9 cellular contexts compared by ENCODE assay signal in the genomic region with DNA sequence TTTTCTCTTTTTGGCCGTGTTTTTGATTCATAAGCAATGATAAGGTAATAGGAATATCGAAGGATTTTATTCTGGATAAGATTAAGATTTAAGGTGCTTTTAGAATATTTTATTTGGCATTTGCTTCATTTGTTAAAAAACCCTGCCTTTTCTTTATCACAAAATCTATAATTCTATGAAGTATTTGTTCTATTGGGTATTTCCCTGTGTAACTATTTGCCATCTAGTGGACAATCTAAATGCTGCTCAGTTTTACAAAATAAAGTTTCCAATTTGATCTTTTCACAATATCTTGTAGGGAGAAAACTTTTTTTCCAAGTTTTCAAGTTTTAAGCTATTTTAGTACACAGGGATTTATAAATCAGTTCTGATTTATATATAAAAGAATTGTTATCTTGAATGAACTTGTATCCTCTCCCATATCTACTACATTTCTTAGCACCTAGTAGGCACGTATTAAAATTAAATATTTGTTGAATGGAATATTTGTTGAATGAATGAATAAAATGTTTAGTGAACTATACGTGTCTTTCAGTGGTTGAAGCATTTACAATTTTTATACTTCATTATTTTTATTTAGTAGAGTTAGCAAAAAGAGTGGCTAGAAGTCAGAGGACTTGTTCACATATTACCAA. TPM values are rescaled to one million over a fixed set of nuclear protein-coding genes. Genes with fewer than 3 reads are reported as not detected.
A peak's percentile ranks its signal among the peaks of the same experiment; 100 is the strongest.
DNase-seq lines count a peak whose midpoint lies in the region; ATAC-seq and TF ChIP-seq lines count a peak whose summit lies in the region.
"Had no signal": no experiment of that assay in that cellular context is flagged by ENCODE, and none has a peak within 500 bp of the region (broad histone marks: within the 10 kb centered on the region; RNA-seq: fewer than 3 reads in every experiment).

No MANE protein-coding gene starts in this region.

- DNase-seq in chondrocyte (ENCODE audit: low spot score) (no peak), progenitor cell of endocrine pancreas (ENCODE audit: low spot score, unreplicated experiment) (no peak), hypothalamus (lab: John Stamatoyannopoulos, UW) (no peak), kidney tubule cell (ENCODE audit: low spot score) (no peak)
- DNase-seq: NCI-H226 had no signal

- no peak overlapping the region for H3K27ac ChIP-seq in OCI-LY1 (ENCODE audit: low read depth, low read length, poor library complexity, severe bottlenecking)
- H3K27ac ChIP-seq: SJSA1 had no signal

- no peak overlapping the region for H3K4me3 ChIP-seq in OCI-LY1 (ENCODE audit: low read depth, low read length, poor library complexity, severe bottlenecking)
- H3K4me3 ChIP-seq: SJSA1 had no signal

- no peak overlapping the region for H3K9ac ChIP-seq in OCI-LY1 (ENCODE audit: low read length)

- H3K9me3 Mint-ChIP-seq in chondrocyte (ENCODE audit: low read depth): no peaks in the 10 kb centered on the region
- H3K9me3 Mint-ChIP-seq in progenitor cell of endocrine pancreas (ENCODE audit: low read depth): no peaks in the 10 kb centered on the region

- H3K27ac Mint-ChIP-seq in chondrocyte (ENCODE audit: unreplicated experiment) (no peak overlapping the region), progenitor cell of endocrine pancreas (no peak overlapping the region)

- no peaks in the 10 kb centered on the region for H3K36me3 Mint-ChIP-seq in chondrocyte (ENCODE audit: low read depth)
- no peaks in the 10 kb centered on the region for H3K36me3 Mint-ChIP-seq in progenitor cell of endocrine pancreas (ENCODE audit: insufficient read depth)

- H3K27me3 Mint-ChIP-seq in chondrocyte (ENCODE audit: low read depth) (peaks cover 12% of the 10 kb centered on the region), progenitor cell of endocrine pancreas (no peaks in the 10 kb centered on the region)

- TF ChIP-seq CTCF in GM12872 (IDR thresholded peaks at IDR 0.05; ENCODE audit: insufficient read depth, low read depth, low read length): peak; percentile 17; the same call in 1 of the 3 replicates
- TF ChIP-seq CTCF in OCI-LY1 (IDR thresholded peaks at IDR 0.05; ENCODE audit: low read length): peak; percentile 59
- TF ChIP-seq CTCF in chondrocyte (IDR thresholded peaks at IDR 0.05): peak; percentile 75
- peak; percentile 38 for TF ChIP-seq CTCF in progenitor cell of endocrine pancreas (IDR thresholded peaks at IDR 0.05; ENCODE audit: unreplicated experiment)

- H3K36me3 ChIP-seq in OCI-LY1 (ENCODE audit: insufficient read depth, low read length): no peaks in the 10 kb centered on the region
- H3K36me3 ChIP-seq: SJSA1 had no signal

- H3K9me3 ChIP-seq in OCI-LY1 (ENCODE audit: low read length): no peaks in the 10 kb centered on the region
- H3K9me3 ChIP-seq: SJSA1 had no signal

- no peak overlapping the region for H3K4me2 ChIP-seq in OCI-LY1 (ENCODE audit: low read length)

- H3K4me1 Mint-ChIP-seq in chondrocyte (ENCODE audit: low read depth): no peaks in the 10 kb centered on the region
- peaks cover 9% of the 10 kb centered on the region for H3K4me1 Mint-ChIP-seq in progenitor cell of endocrine pancreas (ENCODE audit: low read depth)

- H3K4me3 Mint-ChIP-seq in chondrocyte (ENCODE audit: unreplicated experiment) (no peak overlapping the region), progenitor cell of endocrine pancreas (ENCODE audit: low read depth) (no peak overlapping the region)

- no peak for ATAC-seq in GM18867 (IDR thresholded peaks at IDR 0.05; ENCODE audit: unreplicated experiment)

- no peaks in the 10 kb centered on the region for H3K4me1 ChIP-seq in OCI-LY1 (ENCODE audit: insufficient read depth, low read length, severe bottlenecking)
- H3K4me1 ChIP-seq: SJSA1 had no signal

- no peaks in the 10 kb centered on the region for H3K79me2 ChIP-seq in OCI-LY1 (ENCODE audit: insufficient read depth, low read length)

- no peaks in the 10 kb centered on the region for H3F3A ChIP-seq in OCI-LY1 (ENCODE audit: insufficient read depth, low read length)

- no peak overlapping the region for H2AFZ ChIP-seq in OCI-LY1 (ENCODE audit: low read length)

- no peaks in the 10 kb centered on the region for H3K27me3 ChIP-seq in OCI-LY1 (ENCODE audit: insufficient read depth, low read length)
- H3K27me3 ChIP-seq: SJSA1 had no signal

- no peaks in the 10 kb centered on the region for H3K9me2 ChIP-seq in OCI-LY1 (ENCODE audit: low read depth, low read length)

- no peaks in the 10 kb centered on the region for H4K20me1 ChIP-seq in OCI-LY1 (ENCODE audit: insufficient read depth, low read length)

RNA-seq across cellular contexts. Expression of a gene that starts 26.5 kb away (rescaled TPM):
- total RNA-seq in chondrocyte (not detected in 3 replicates), progenitor cell of endocrine pancreas (not detected in 2 replicates)

Comparison
In these comparisons a context has a peak if more than half of its experiments do, and no peak if none do; other contexts are left out.
1. CTCF ChIP-seq: peak in every context shown above with its lines; median percentile 75 in chondrocyte; 59 in OCI-LY1; 38 in progenitor cell of endocrine pancreas; 17 in GM12872.